15 cellular contexts compared by ENCODE assay signal in genomic region chr2:68995911-68996310, GRCh38. TPM values are rescaled to one million over a fixed set of nuclear protein-coding genes. Genes with fewer than 3 reads are reported as not detected.
DNase-seq lines count a peak whose midpoint lies in the region; ATAC-seq and TF ChIP-seq lines count a peak whose summit lies in the region.
"Had no signal": no experiment of that assay in that cellular context is flagged by ENCODE, and none has a peak within 500 bp of the region (broad histone marks: within the 10 kb centered on the region; RNA-seq: fewer than 3 reads in every experiment).

No MANE protein-coding gene starts in this region.

- H3K4me1 Mint-ChIP-seq in stimulated activated memory B cell treated with anti-CD40 and anti-IgM and Interleukin-4, amounts not matched to agents 10 μg/mL and 1 μg/mL and 100 μg/mL, for 72 hours: no peaks in the 10 kb centered on the region
- H3K4me1 Mint-ChIP-seq: CD4-positive, CD25-positive, alpha-beta regulatory T cell had no signal

- H2AFZ ChIP-seq in IMR-90 (replicated peaks; ENCODE audit: low read length, poor library complexity): no peak overlapping the region
- no peak overlapping the region for H2AFZ ChIP-seq in mesenchymal stem cell (ENCODE audit: low read depth, low read length)

- CTCF ChIA-PET in IMR-90 (lab: Yijun Ruan, JAX): interaction anchor here (0.7 to 1.3 kb wide), 3 partner anchors 13 to 552 kb away, joined by 3 to 5 read pairs (median 3); no protein-coding TSS in a partner anchor

- dilution Hi-C loops in IMR-90 (cut with HindIII; ENCODE audit: low sequenced_read_pairs, unreplicated experiment): no loop called here

- WGBS in IMR-90 (ENCODE audit: extremely low coverage in 2 of 2, insufficient read length in 1 of 2), 2 experiments: no CpG with 5 or more reads among the region's 3 CpGs
- 45% methylated on average over 3 of the region's 3 CpGs for WGBS in mesenchymal stem cell

- peaks cover 26% of the 10 kb centered on the region for H3K27me3 Mint-ChIP-seq in stimulated activated memory B cell treated with anti-CD40 and anti-IgM and Interleukin-4, amounts not matched to agents 10 μg/mL and 1 μg/mL and 100 μg/mL, for 72 hours

- no peak overlapping the region for H3K4me3 ChIP-seq in AG10803 (ENCODE audit: low read length)
- H3K4me3 ChIP-seq in IMR-90 (ENCODE audit: insufficient read depth, low read depth, low read length): no peak overlapping the region
- no peak overlapping the region for H3K4me3 ChIP-seq in mesenchymal stem cell (ENCODE audit: insufficient read depth in 1 of 2, low read depth in 1 of 2, low read length in 2 of 2)
- H3K4me3 ChIP-seq: BLaER1 treated with 17β-estradiol and CSF1 and Interleukin-3, amounts not matched to agents 10 nM and 100 nM; HAP-1 had no signal

- H3K27me3 ChIP-seq in IMR-90 (ENCODE audit: control insufficient read depth, insufficient read depth, low read length) (no peaks in the 10 kb centered on the region), mesenchymal stem cell (ENCODE audit: control insufficient read depth in 1 of 2, insufficient read depth in 1 of 2, low read length in 2 of 2) (peaks cover 0 to 6% of the 10 kb centered on the region in 2 experiments)
- H3K27me3 ChIP-seq: BLaER1 treated with 17β-estradiol and CSF1 and Interleukin-3, amounts not matched to agents 10 nM and 100 nM had no signal

- H3K4ac ChIP-seq in IMR-90 (ENCODE audit: low read depth, low read length) (peak overlapping the region; percentile 11; the same call in 1 of the 2 replicates), mesenchymal stem cell (ENCODE audit: low read depth in 1 of 2, low read length in 2 of 2) (no peak overlapping the region)

- BruUV-seq in IMR-90 (replicated peaks; lab: Mats Ljungman, UMichigan): no TSS peak

- H2BK120ac ChIP-seq in IMR-90 (ENCODE audit: low read depth, low read length): peak overlapping the region; percentile 7; the same call in 1 of the 2 replicates
- H2BK120ac ChIP-seq in mesenchymal stem cell (ENCODE audit: low read depth, low read length): no peak overlapping the region

- H3K18ac ChIP-seq in IMR-90 (ENCODE audit: low read depth, low read length) (peak overlapping the region; percentile 30), mesenchymal stem cell (ENCODE audit: low read depth in 1 of 2, low read length in 2 of 2) (no peak overlapping the region)

- peak overlapping the region; percentile 80 for H3K27ac ChIP-seq in IMR-90 (ENCODE audit: insufficient read depth, low read length)
- H3K27ac ChIP-seq in mesenchymal stem cell (ENCODE audit: low read length, poor library complexity, severe bottlenecking): no peak overlapping the region
- H3K27ac ChIP-seq: BLaER1 treated with 17β-estradiol and CSF1 and Interleukin-3, amounts not matched to agents 10 nM and 100 nM; HL-60 had no signal

- no peak overlapping the region for H2BK12ac ChIP-seq in mesenchymal stem cell (ENCODE audit: low read length in 2 of 2)

- no peak overlapping the region for H3K9ac ChIP-seq in IMR-90 (ENCODE audit: low read depth, low read length)
- no peak overlapping the region for H3K9ac ChIP-seq in mesenchymal stem cell (ENCODE audit: low read length)
- H3K9ac ChIP-seq: BLaER1 treated with 17β-estradiol and CSF1 and Interleukin-3, amounts not matched to agents 10 nM and 100 nM had no signal

- peak overlapping the region in 1 of 2 experiments; percentile 61; a peak in 1 of 4 replicates for H4K8ac ChIP-seq in IMR-90 (ENCODE audit: low read depth in 2 of 2, low read length in 2 of 2)
- H4K8ac ChIP-seq in mesenchymal stem cell (ENCODE audit: low read length): no peak overlapping the region

- H3K36me3 ChIP-seq in IMR-90 (ENCODE audit: control insufficient read depth, insufficient read depth, low read length) (no peaks in the 10 kb centered on the region), mesenchymal stem cell (ENCODE audit: control insufficient read depth in 1 of 2, insufficient read depth in 2 of 2, low read depth in 1 of 2, low read length in 2 of 2) (no peaks in the 10 kb centered on the region)
- H3K36me3 ChIP-seq: BLaER1 treated with 17β-estradiol and CSF1 and Interleukin-3, amounts not matched to agents 10 nM and 100 nM; HAP-1 had no signal

- TF ChIP-seq CTCF in AG10803 (conservative IDR thresholded peaks at IDR 0.05; ENCODE audit: low read length): no peak
- no peak for TF ChIP-seq CTCF in IMR-90 (conservative IDR thresholded peaks at IDR 0.05; ENCODE audit: low read depth, low read length)

- peaks cover 2% of the 10 kb centered on the region for H3K9me3 Mint-ChIP-seq in stimulated activated memory B cell treated with anti-CD40 and anti-IgM and Interleukin-4, amounts not matched to agents 10 μg/mL and 1 μg/mL and 100 μg/mL, for 72 hours

- 0 out of 2 replicates have a peak overlapping the region, but pooled peaks have one; percentile 23 for H2BK20ac ChIP-seq in IMR-90 (ENCODE audit: low read depth, low read length)

- no peaks in the 10 kb centered on the region for H4K20me1 ChIP-seq in IMR-90 (ENCODE audit: insufficient read depth, low read length)
- H4K20me1 ChIP-seq: BLaER1 treated with 17β-estradiol and CSF1 and Interleukin-3, amounts not matched to agents 10 nM and 100 nM had no signal

- no peak overlapping the region for H3K4me3 Mint-ChIP-seq in stimulated activated memory B cell treated with anti-CD40 and anti-IgM and Interleukin-4, amounts not matched to agents 10 μg/mL and 1 μg/mL and 100 μg/mL, for 72 hours
- H3K4me3 Mint-ChIP-seq: CD4-positive, CD25-positive, alpha-beta regulatory T cell had no signal

- in situ Hi-C loops in IMR-90 (cut with MboI; ENCODE audit: low sequenced_read_pairs): no loop called here

- POLR2A ChIA-PET in IMR-90 (lab: Charles Lee; ENCODE audit: unreplicated experiment): no interaction called here

- H4K91ac ChIP-seq in IMR-90 (ENCODE audit: insufficient read depth, low read depth, low read length) (no peak overlapping the region; the same call in 1 of the 2 replicates), mesenchymal stem cell (ENCODE audit: low read length) (no peak overlapping the region)

- no peaks in the 10 kb centered on the region for H3K9me3 ChIP-seq in IMR-90 (ENCODE audit: control insufficient read depth, insufficient read depth, low read length)
- H3K9me3 ChIP-seq in mesenchymal stem cell (ENCODE audit: control insufficient read depth, low read length): peaks cover 11% of the 10 kb centered on the region

- no peak for TF ChIP-seq RAD21 in IMR-90 (IDR thresholded peaks at IDR 0.05; ENCODE audit: low read length)

- H2BK5ac ChIP-seq in IMR-90 (ENCODE audit: low read depth, low read length, poor library complexity, severe bottlenecking) (peak overlapping the region; percentile 14), mesenchymal stem cell (ENCODE audit: low read depth, low read length, poor library complexity, severe bottlenecking) (no peak overlapping the region)

- peak; percentile 64 for ATAC-seq in IMR-90 (ENCODE audit: low read depth)
- ATAC-seq in stimulated activated memory B cell treated with anti-CD40 and anti-IgM and Interleukin-4, amounts not matched to agents 10 μg/mL and 1 μg/mL and 100 μg/mL, for 72 hours: no peak
- ATAC-seq in GM18873 (IDR thresholded peaks at IDR 0.05; ENCODE audit: low FRiP score, unreplicated experiment): no peak

- H2BK15ac ChIP-seq in IMR-90 (ENCODE audit: low read depth, low read length) (0 out of 3 replicates have a peak overlapping the region, but pooled peaks have one; percentile 25), mesenchymal stem cell (ENCODE audit: low read depth, poor library complexity, severe bottlenecking) (no peak overlapping the region)

- H3K4me2 ChIP-seq in IMR-90 (ENCODE audit: low read depth, low read length): no peak overlapping the region; the same call in 1 of the 2 replicates
- H3K4me2 ChIP-seq in mesenchymal stem cell (ENCODE audit: low read length, poor library complexity, severe bottlenecking): no peak overlapping the region
- H3K4me2 ChIP-seq: BLaER1 treated with 17β-estradiol and CSF1 and Interleukin-3, amounts not matched to agents 10 nM and 100 nM had no signal

- H3K14ac ChIP-seq in IMR-90 (replicated peaks; ENCODE audit: low read depth, low read length) (no peak overlapping the region), mesenchymal stem cell (ENCODE audit: low read length in 2 of 2) (no peak overlapping the region)

- H3K27ac Mint-ChIP-seq in stimulated activated memory B cell treated with anti-CD40 and anti-IgM and Interleukin-4, amounts not matched to agents 10 μg/mL and 1 μg/mL and 100 μg/mL, for 72 hours: no peak overlapping the region
- H3K27ac Mint-ChIP-seq: CD4-positive, CD25-positive, alpha-beta regulatory T cell had no signal

- no peak overlapping the region for H3K23ac ChIP-seq in IMR-90 (ENCODE audit: low read depth, low read length)
- H3K23ac ChIP-seq in mesenchymal stem cell (ENCODE audit: low read length in 2 of 2): no peak overlapping the region

- H2AK5ac ChIP-seq in IMR-90 (ENCODE audit: low read depth, low read length): 0 out of 2 replicates have a peak overlapping the region, but pooled peaks have one; percentile 13
- no peak overlapping the region for H2AK5ac ChIP-seq in mesenchymal stem cell (ENCODE audit: low read length, severe bottlenecking)

- intact Hi-C loops in IMR-90 (cut with micrococcal nuclease): no loop called here

- peak overlapping the region; percentile 13; the same call in 1 of the 2 replicates for H4K5ac ChIP-seq in IMR-90 (ENCODE audit: low read depth, low read length)

- DNase-seq in AG10803 (ENCODE audit: low read depth) (peak; percentile 51), IMR-90 (no peak), NCI-H460 (ENCODE audit: extremely low read depth, low read depth) (peak; percentile 89), mesenchymal stem cell (peak; percentile 59)
- DNase-seq: CD4-positive, CD25-positive, alpha-beta regulatory T cell; DMS 273 treated with DMSO at 0.1 percent for 48 hours; GF-D8; KBM-7 had no signal

- no peaks in the 10 kb centered on the region for H3K9me1 ChIP-seq in IMR-90 (ENCODE audit: insufficient read depth, low read length)

- no peak for TF ChIP-seq POLR2A in IMR-90 (IDR thresholded peaks at IDR 0.05; ENCODE audit: low read depth, low read length)

- H3K56ac ChIP-seq in IMR-90 (ENCODE audit: extremely low read depth, insufficient read depth, low read length): no peak overlapping the region

- no peak overlapping the region for H2AK9ac ChIP-seq in IMR-90 (replicated peaks; ENCODE audit: low read depth, low read length, poor library complexity)

- H3K36me3 Mint-ChIP-seq in stimulated activated memory B cell treated with anti-CD40 and anti-IgM and Interleukin-4, amounts not matched to agents 10 μg/mL and 1 μg/mL and 100 μg/mL, for 72 hours: no peaks in the 10 kb centered on the region
- H3K36me3 Mint-ChIP-seq: CD4-positive, CD25-positive, alpha-beta regulatory T cell had no signal

- H3K4me1 ChIP-seq in IMR-90 (ENCODE audit: control insufficient read depth, insufficient read depth, low read length) (peaks cover 15% of the 10 kb centered on the region), mesenchymal stem cell (ENCODE audit: control insufficient read depth, insufficient read depth, low read depth, low read length) (peaks cover 2% of the 10 kb centered on the region)
- H3K4me1 ChIP-seq: BLaER1 treated with 17β-estradiol and CSF1 and Interleukin-3, amounts not matched to agents 10 nM and 100 nM; HAP-1 had no signal

- H3K79me1 ChIP-seq in IMR-90 (ENCODE audit: low read depth in 1 of 2, low read length in 2 of 2) (no peaks in the 10 kb centered on the region), mesenchymal stem cell (replicated peaks; ENCODE audit: low read length, poor library complexity, severe bottlenecking) (no peaks in the 10 kb centered on the region)

RNA-seq across cellular contexts. Expression of gene ANTXR1, which starts 17.1 kb away (rescaled TPM):
- total RNA-seq in IMR-90 (2012; rRNA removed): 27.2 and 29.2 TPM in 2 replicates
- polyA plus RNA-seq in IMR-90 (2012; rRNA removed): 32.8 and 36.9 TPM in 2 replicates
- 19.6 and 25.2 TPM in 2 replicates for polyA plus RNA-seq in IMR-90 (2012; cell fraction: cytosol; rRNA removed)
- 8.1 and 32.8 TPM in 2 replicates for polyA plus RNA-seq in IMR-90 (2012; cell fraction: nucleus; rRNA removed; ENCODE audit: low replicate concordance)
- 265 and 310 TPM in 2 replicates for total RNA-seq in NCI-H460 (2014; rRNA removed; shearing (Covaris generic))
- 109 and 122 TPM in 2 replicates for polyA plus RNA-seq in NCI-H460 (2014; cell fraction: nucleus; rRNA removed)
- polyA plus RNA-seq in mesenchymal stem cell (2013, experiment 1 of 2): 385 TPM
- 385 TPM for polyA plus RNA-seq in mesenchymal stem cell (2013, experiment 2 of 2)
- total RNA-seq: CD4-positive, CD25-positive, alpha-beta regulatory T cell had no signal
- polyA plus RNA-seq: CD4-positive, CD25-positive, alpha-beta regulatory T cell had no signal

RNA-seq across cellular contexts. Expression of gene GKN1, which starts 21.5 kb away (rescaled TPM):
- not detected in 2 replicates for total RNA-seq in IMR-90 (2012; rRNA removed)
- not detected in 2 replicates for polyA plus RNA-seq in IMR-90 (2012; rRNA removed)
- polyA plus RNA-seq in IMR-90 (2012; cell fraction: cytosol; rRNA removed): 0.13 TPM in 1 of 2 replicates, not detected in the other
- polyA plus RNA-seq in IMR-90 (2012; cell fraction: nucleus; rRNA removed; ENCODE audit: low replicate concordance): 0.62 TPM in 1 of 2 replicates, not detected in the other
- total RNA-seq in NCI-H460 (2014; rRNA removed; shearing (Covaris generic)): 1.6 and 2.1 TPM in 2 replicates
- polyA plus RNA-seq in NCI-H460 (2014; cell fraction: nucleus; rRNA removed): 0.31 TPM in 1 of 2 replicates, not detected in the other
- not detected for polyA plus RNA-seq in mesenchymal stem cell (2013, experiment 1 of 2)
- polyA plus RNA-seq in mesenchymal stem cell (2013, experiment 2 of 2): not detected
- total RNA-seq: A673; CD4-positive, CD25-positive, alpha-beta regulatory T cell; H1 had no signal
- polyA plus RNA-seq: CD4-positive, CD25-positive, alpha-beta regulatory T cell; H1 had no signal

RNA-seq across cellular contexts. Expression of gene GKN2, which starts 43.2 kb away (rescaled TPM):
- total RNA-seq in IMR-90 (2012; rRNA removed): not detected in 2 replicates
- not detected in 2 replicates for polyA plus RNA-seq in IMR-90 (2012; rRNA removed)
- not detected in 2 replicates for polyA plus RNA-seq in IMR-90 (2012; cell fraction: cytosol; rRNA removed)
- not detected in 2 replicates for polyA plus RNA-seq in IMR-90 (2012; cell fraction: nucleus; rRNA removed; ENCODE audit: low replicate concordance)
- 1.6 TPM in 2 replicates for total RNA-seq in NCI-H460 (2014; rRNA removed; shearing (Covaris generic))
- not detected in 2 replicates for polyA plus RNA-seq in NCI-H460 (2014; cell fraction: nucleus; rRNA removed)
- not detected for polyA plus RNA-seq in mesenchymal stem cell (2013, experiment 1 of 2)
- polyA plus RNA-seq in mesenchymal stem cell (2013, experiment 2 of 2): not detected
- total RNA-seq: A673; CD4-positive, CD25-positive, alpha-beta regulatory T cell; H1 had no signal
- polyA plus RNA-seq: CD4-positive, CD25-positive, alpha-beta regulatory T cell; H1 had no signal
